Comparison of ENCODE assay signal across 8 cellular contexts in genomic region chr11:44936527-44936926, GRCh38. TPM values are rescaled to one million over a fixed set of nuclear protein-coding genes. Genes with fewer than 3 reads are reported as not detected.
DNase-seq lines count a peak whose midpoint lies in the region; ATAC-seq and TF ChIP-seq lines count a peak whose summit lies in the region.

No MANE protein-coding gene starts in this region.

- DNase-seq in GM04504 (ENCODE audit: low read depth) (peak; percentile 58), NCI-H226 (peak; percentile 54), choroid plexus epithelial cell (ENCODE audit: low read depth) (peak; percentile 91), lower leg skin (ENCODE audit: low spot score in 2 of 2) (peak; percentile 82 to 98)
- DNase-seq in activated CD4-positive, alpha-beta T cell treated with anti-CD3 and anti-CD28 coated beads for 24 hours (ENCODE audit: low read depth in 2 of 2) = peak; percentile 78 to 82
- peak; percentile 75 for DNase-seq in stimulated activated CD8-positive, alpha-beta memory T cell treated with anti-CD3 and anti-CD28 coated beads, Interleukin-12 subunit alpha, Interleukin-12 subunit beta, amount 100 ng/mL, for 1 hour (ENCODE audit: low read depth)

- ATAC-seq in HG02870 (IDR thresholded peaks at IDR 0.05; ENCODE audit: unreplicated experiment) (peak; percentile 74), GM18517 (IDR thresholded peaks at IDR 0.05; ENCODE audit: unreplicated experiment) (no peak)

- TF ChIP-seq CTCF in choroid plexus epithelial cell (conservative IDR thresholded peaks at IDR 0.05; ENCODE audit: low read depth, low read length) (peak; percentile 94), lower leg skin (IDR thresholded peaks at IDR 0.05) (peak in 2 of 3 donors; percentile 55 to 90)

- 20 to 34% methylated on average over 13 to 15 of the region's 20 CpGs for WGBS in lower leg skin, 2 donors

- TF ChIP-seq POLR2A in lower leg skin (IDR thresholded peaks at IDR 0.05) = no peak

- intact Hi-C loops in lower leg skin (cut with DNase I; ENCODE audit: low total_unique reads) = loop anchor here (2.0 kb wide), 1 partner anchor 166 kb away; no protein-coding TSS in a partner anchor

- H3K4me3 ChIP-seq in choroid plexus epithelial cell (ENCODE audit: low read depth, low read length) = no peak overlapping the region
- H3K4me3 ChIP-seq in lower leg skin (ENCODE audit: low read depth, poor library complexity, severe bottlenecking) = no peak overlapping the region

RNA-seq across cellular contexts. Expression of gene TP53I11, which starts 14.2 kb away (rescaled TPM):
- 100 to 1,000 TPM in 1 of 4 donors, 10 to 100 TPM in 3; 42.4 to 128 (median 47.2) TPM for total RNA-seq in lower leg skin
